Comparison of ENCODE assay signal across 1 cellular context in the genomic region with DNA sequence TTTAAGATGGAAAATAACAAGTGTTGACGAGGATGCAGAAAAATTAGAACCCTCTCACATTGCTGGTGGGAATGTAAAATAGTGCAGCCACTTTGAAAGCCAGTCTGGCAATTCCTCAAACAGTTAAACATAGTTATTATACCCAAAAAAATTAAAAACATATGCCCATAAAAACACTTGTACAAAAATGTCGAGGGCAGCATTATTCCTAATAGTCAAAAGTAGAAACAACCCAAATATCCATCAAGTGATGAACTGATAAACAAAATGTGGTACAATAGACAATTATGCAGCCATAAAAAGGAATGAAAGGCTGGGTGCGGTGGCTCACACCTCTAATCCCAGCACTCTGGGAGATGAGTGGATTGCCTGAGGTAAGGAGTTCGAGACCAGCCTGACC.
TF ChIP-seq lines count a peak whose summit lies in the region.

No MANE protein-coding gene starts in this region.

TF ChIP-seq in IMR-90, 13 proteins besides CTCF, POLR2A, EP300 and RAD21 (continued from another document):
- no peak for TF ChIP-seq RFX5 (IDR thresholded peaks at IDR 0.05; ENCODE audit: low read depth, low read length)
